ENCODE assay signal across 8 cellular contexts in genomic region chr1:1231400-1232223, GRCh38. TPM values are rescaled to one million over a fixed set of nuclear protein-coding genes. Genes with fewer than 3 reads are reported as not detected.
DNase-seq lines count a peak whose midpoint lies in the region; ATAC-seq and TF ChIP-seq lines count a peak whose summit lies in the region.

A gene with protein sequence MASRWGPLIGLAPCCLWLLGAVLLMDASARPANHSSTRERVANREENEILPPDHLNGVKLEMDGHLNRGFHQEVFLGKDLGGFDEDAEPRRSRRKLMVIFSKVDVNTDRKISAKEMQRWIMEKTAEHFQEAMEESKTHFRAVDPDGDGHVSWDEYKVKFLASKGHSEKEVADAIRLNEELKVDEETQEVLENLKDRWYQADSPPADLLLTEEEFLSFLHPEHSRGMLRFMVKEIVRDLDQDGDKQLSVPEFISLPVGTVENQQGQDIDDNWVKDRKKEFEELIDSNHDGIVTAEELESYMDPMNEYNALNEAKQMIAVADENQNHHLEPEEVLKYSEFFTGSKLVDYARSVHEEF (minus strand): TSS chr1:1232001. CDS start chr1:1228772, 3,229 bp downstream.

- H3K9me3 ChIP-seq in adipocyte (ENCODE audit: control insufficient read depth, low read length) (no peaks in the 10 kb centered on the region), cardiac muscle cell (ENCODE audit: low read depth) (no peaks in the 10 kb centered on the region), parathyroid adenoma (ENCODE audit: control insufficient read depth, low read length) (no peaks in the 10 kb centered on the region), tibial artery (no peaks in the 10 kb centered on the region)

- H3K27me3 ChIP-seq in adipocyte (replicated peaks; ENCODE audit: control insufficient read depth, insufficient read depth, low read length) (no peaks in the 10 kb centered on the region), cardiac muscle cell (no peaks in the 10 kb centered on the region), parathyroid adenoma (ENCODE audit: control insufficient read depth, insufficient read depth, low read length) (no peaks in the 10 kb centered on the region), tibial artery (no peaks in the 10 kb centered on the region)

- peak within 1 kb of the TSS; percentile 75 for H2AFZ ChIP-seq in parathyroid adenoma

- peak within 1 kb of the TSS; percentile 87 for H3K4me3 ChIP-seq in adipocyte (ENCODE audit: low read length)
- peak within 1 kb of the TSS; percentile 96 for H3K4me3 ChIP-seq in cardiac muscle cell
- H3K4me3 ChIP-seq in parathyroid adenoma (ENCODE audit: low read depth, low read length): peak within 1 kb of the TSS; percentile 74
- peak within 1 kb of the TSS; percentile 94 to 99 for H3K4me3 ChIP-seq in tibial artery

- in situ Hi-C loops in GM13976 (cut with MboI; ENCODE audit: low sequenced_read_pairs, unreplicated experiment): no loop called here

- H3K4me1 ChIP-seq in adipocyte (ENCODE audit: control insufficient read depth, insufficient read depth, low read length) (peaks cover 22% of the 10 kb centered on the region), cardiac muscle cell (ENCODE audit: low read depth) (peaks cover 18% of the 10 kb centered on the region), parathyroid adenoma (peaks cover 5% of the 10 kb centered on the region), tibial artery (peaks cover 0 to 42% (median 32%) of the 10 kb centered on the region in 4 donors)

- peak; percentile 88 for ATAC-seq in HG02852 (IDR thresholded peaks at IDR 0.05; ENCODE audit: unreplicated experiment)

- peaks cover 19% of the 10 kb centered on the region for H3K36me3 ChIP-seq in adipocyte (ENCODE audit: control insufficient read depth, insufficient read depth, low read length, severe bottlenecking)
- H3K36me3 ChIP-seq in cardiac muscle cell: no peaks in the 10 kb centered on the region
- H3K36me3 ChIP-seq in parathyroid adenoma (ENCODE audit: control insufficient read depth, insufficient read depth, low read length): no peaks in the 10 kb centered on the region
- peaks cover 19 to 47% (median 24%) of the 10 kb centered on the region in 3 donors for H3K36me3 ChIP-seq in tibial artery

- H3K27ac ChIP-seq in cardiac muscle cell (peak within 1 kb of the TSS; percentile 91), parathyroid adenoma (peak within 1 kb of the TSS; percentile 65), tibial artery (peak within 1 kb of the TSS; percentile 96 to 99)

- peaks cover 33% of the 10 kb centered on the region for H3K79me2 ChIP-seq in parathyroid adenoma

- DNase-seq in GM13976 (ENCODE audit: low spot score) (peak; percentile 100), NCI-H1436 treated with DMSO at 0.1 percent for 48 hours (lab: John Stamatoyannopoulos, UW) (peak; percentile 58), T follicular helper cell (ENCODE audit: low read depth) (peak; percentile 95), adipocyte (ENCODE audit: low read depth) (peak; percentile 98), cardiac muscle cell (ENCODE audit: low read depth in 1 of 2, low spot score in 1 of 2) (peak; percentile 97 to 98), tibial artery (peak; percentile 95 to 97)

- H3K9ac ChIP-seq in adipocyte (ENCODE audit: low read length) (peak within 1 kb of the TSS; percentile 94), parathyroid adenoma (peak within 1 kb of the TSS; percentile 53)

- intact Hi-C loops in tibial artery (cut with DNase I; ENCODE audit: low total_unique reads): loop anchor here (5.0 kb wide), 1 partner anchor 109 kb away; no protein-coding TSS in a partner anchor

- H3K4me2 ChIP-seq in parathyroid adenoma (ENCODE audit: low read length): peak within 1 kb of the TSS; percentile 68

- TF ChIP-seq CTCF in GM13976 (IDR thresholded peaks at IDR 0.05; ENCODE audit: borderline replicate concordance, control extremely low read depth, extremely low read depth, insufficient read depth, missing control alignments): no peak
- no peak for TF ChIP-seq CTCF in cardiac muscle cell (IDR thresholded peaks at IDR 0.05; ENCODE audit: low read depth, low read length)
- TF ChIP-seq CTCF in parathyroid adenoma (IDR thresholded peaks at IDR 0.05): no peak
- TF ChIP-seq CTCF in tibial artery (IDR thresholded peaks at IDR 0.05): no peak

RNA-seq across cellular contexts. Expression of the gene that starts here (rescaled TPM):
- total RNA-seq in cardiac muscle cell: 139 and 148 TPM in 2 replicates
- 172 and 180 TPM in 2 replicates for polyA plus RNA-seq in cardiac muscle cell

Comparison
In these comparisons a context has a peak if more than half of its experiments do, and no peak if none do; other contexts are left out.
1. Peak in every context shown above with its lines: DNase-seq, ATAC-seq, H3K4me3 ChIP-seq and H3K27ac ChIP-seq.